1 cellular context compared by ENCODE assay signal in the genomic region with DNA sequence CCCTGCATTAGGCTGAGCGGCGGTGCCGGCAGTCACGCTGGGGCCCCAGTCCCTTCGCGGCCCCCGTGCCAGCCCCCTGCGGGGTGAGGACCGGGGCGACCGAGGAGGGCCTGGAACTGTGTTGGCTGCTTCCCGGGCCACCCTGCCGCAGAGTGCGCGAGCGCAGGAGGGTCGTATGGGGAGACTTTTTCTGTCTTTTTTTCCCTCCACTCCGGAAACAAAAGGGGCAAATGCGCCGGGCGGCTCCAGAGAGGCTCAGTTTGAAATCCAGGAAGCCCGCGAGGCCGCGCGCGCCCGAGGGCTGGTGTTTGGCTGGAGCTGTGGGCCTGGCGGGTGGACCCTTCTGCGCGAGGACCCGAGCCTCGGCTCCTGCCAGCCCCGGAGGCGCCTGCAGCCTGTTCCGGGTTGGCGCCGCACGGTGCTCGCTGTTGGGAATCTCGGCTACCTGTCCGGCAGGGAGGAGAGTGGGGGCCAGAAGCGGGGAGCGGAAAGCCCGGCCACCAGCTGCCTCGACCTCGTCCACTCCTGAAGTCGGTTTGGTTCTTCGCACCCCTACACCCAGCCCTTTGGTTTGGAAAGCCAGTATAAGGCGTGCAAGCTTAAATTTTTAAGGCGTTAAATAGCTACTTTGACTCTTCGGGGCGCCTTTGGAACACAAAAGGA.
TF ChIP-seq lines count a peak whose summit lies in the region.

No MANE protein-coding gene starts in this region.

TF ChIP-seq in IMR-90, 13 proteins besides CTCF, POLR2A, EP300 and RAD21 (continued from another document):
- TF ChIP-seq, protein P1, sequence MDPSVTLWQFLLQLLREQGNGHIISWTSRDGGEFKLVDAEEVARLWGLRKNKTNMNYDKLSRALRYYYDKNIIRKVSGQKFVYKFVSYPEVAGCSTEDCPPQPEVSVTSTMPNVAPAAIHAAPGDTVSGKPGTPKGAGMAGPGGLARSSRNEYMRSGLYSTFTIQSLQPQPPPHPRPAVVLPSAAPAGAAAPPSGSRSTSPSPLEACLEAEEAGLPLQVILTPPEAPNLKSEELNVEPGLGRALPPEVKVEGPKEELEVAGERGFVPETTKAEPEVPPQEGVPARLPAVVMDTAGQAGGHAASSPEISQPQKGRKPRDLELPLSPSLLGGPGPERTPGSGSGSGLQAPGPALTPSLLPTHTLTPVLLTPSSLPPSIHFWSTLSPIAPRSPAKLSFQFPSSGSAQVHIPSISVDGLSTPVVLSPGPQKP (IDR thresholded peaks at IDR 0.05; ENCODE audit: borderline replicate concordance, low read depth, low read length) = no peak
- TF ChIP-seq MXI1 (IDR thresholded peaks at IDR 0.05; ENCODE audit: borderline replicate concordance, low read depth, low read length) = no peak; the same call in 1 of the 2 replicates
TF ChIP-seq in IMR-90: peak in this region for 0.
